In genomic region chr2:90039093-90039492, GRCh38 we compare ENCODE assay signal across 7 cellular contexts.
DNase-seq lines count a peak whose midpoint lies in the region; ATAC-seq, FAIRE-seq and TF ChIP-seq lines count a peak whose summit lies in the region.
"Not testable (repeated sequence)": the region's sequence is repeated elsewhere in the genome, so short reads cannot be mapped to it uniquely, and the experiment has no call there.

No MANE protein-coding gene starts in this region.

- not testable (repeated sequence) for H3K36me3 Mint-ChIP-seq in memory B cell

- not testable (repeated sequence) for H3K4me3 ChIP-seq in A673 (ENCODE audit: low read depth, low read length, poor library complexity, severe bottlenecking); H7 (ENCODE audit: insufficient read depth, low read depth, low read length); MG63; OCI-LY7 (ENCODE audit: low read depth, low read length, poor library complexity, severe bottlenecking)

- CTCF ChIA-PET in A673 (lab: Charles Lee); OCI-LY7 (lab: Charles Lee; ENCODE audit: unreplicated experiment): not testable (repeated sequence)

- H3K4me2 ChIP-seq in OCI-LY7 (ENCODE audit: low read length), result peak overlapping the region; percentile 10; the same call in 1 of the 2 replicates

- not testable (repeated sequence) for H4K20me1 ChIP-seq in OCI-LY7 (ENCODE audit: insufficient read depth, low read length)

- not testable (repeated sequence) for H3K4me3 Mint-ChIP-seq in memory B cell

- not testable (repeated sequence) for H3K27me3 ChIP-seq in A673 (replicated peaks; ENCODE audit: insufficient read depth, low read depth, low read length, poor library complexity); H7 (ENCODE audit: control insufficient read depth, insufficient read depth, low read length); MG63

- POLR2A ChIA-PET in A673 (lab: Charles Lee; ENCODE audit: low non-redundant PET); OCI-LY7 (lab: Charles Lee): not testable (repeated sequence)

- ATAC-seq in memory B cell (ENCODE audit: low read depth), result peak; percentile 38

- peak; percentile 24 for DNase-seq in A673 (ENCODE audit: low spot score)
- DNase-seq in Daoy (ENCODE audit: low read depth), result peak; percentile 19
- peak; percentile 2 for DNase-seq in H7
- peak; percentile 17 for DNase-seq in MG63
- DNase-seq in OCI-LY7 (ENCODE audit: low spot score); memory B cell (ENCODE audit: low spot score in 2 of 2); urothelium cell line (ENCODE audit: low spot score): not testable (repeated sequence)

- H3K4me1 Mint-ChIP-seq in memory B cell, result not testable (repeated sequence)

- not testable (repeated sequence) for H3K79me2 ChIP-seq in OCI-LY7 (ENCODE audit: insufficient read depth, low read depth, low read length)

- not testable (repeated sequence) for H3K36me3 ChIP-seq in A673 (ENCODE audit: insufficient read depth, low read length, poor library complexity, severe bottlenecking); H7 (replicated peaks; ENCODE audit: control insufficient read depth, insufficient read depth, low read length); MG63; OCI-LY7 (ENCODE audit: insufficient read depth, low read length)

- H3K27me3 Mint-ChIP-seq in memory B cell, result not testable (repeated sequence)

- not testable (repeated sequence) for H3K9me2 ChIP-seq in OCI-LY7 (ENCODE audit: insufficient read depth, low read length)

- not testable (repeated sequence) for H3K9me3 ChIP-seq in A673 (ENCODE audit: low read depth, low read length, poor library complexity, severe bottlenecking); MG63; OCI-LY7 (ENCODE audit: low read length)

- H3K4me1 ChIP-seq in A673 (ENCODE audit: insufficient read depth, low read length, poor library complexity, severe bottlenecking), result not testable (repeated sequence)
- peaks cover 29% of the 10 kb centered on the region for H3K4me1 ChIP-seq in OCI-LY7 (ENCODE audit: insufficient read depth, low read length, poor library complexity, severe bottlenecking)

- H3K27ac Mint-ChIP-seq in memory B cell, result not testable (repeated sequence)

- intact Hi-C loops in A673 (cut with micrococcal nuclease; ENCODE audit: unreplicated experiment), result not testable (repeated sequence)
- intact Hi-C loops in OCI-LY7 (cut with micrococcal nuclease; ENCODE audit: unreplicated experiment), result loop anchor here (5.0 to 10.0 kb wide), 2 partner anchors 136 to 198 kb away; no protein-coding TSS in a partner anchor

- not testable (repeated sequence) for BruUV-seq in A673 (replicated peaks; lab: Mats Ljungman, UMichigan); OCI-LY7 (replicated peaks; lab: Mats Ljungman, UMichigan)

- peak; percentile 56 for FAIRE-seq in urothelium cell line (lab: Jason Lieb, UNC)

- H3K9me3 Mint-ChIP-seq in memory B cell, result not testable (repeated sequence)

- not testable (repeated sequence) for TF ChIP-seq CTCF in A673 (conservative IDR thresholded peaks at IDR 0.05; ENCODE audit: low read depth, low read length); OCI-LY7 (conservative IDR thresholded peaks at IDR 0.05; ENCODE audit: low read length)

- H2AFZ ChIP-seq in OCI-LY7 (ENCODE audit: low read length), result peak overlapping the region; percentile 69; the same call in 1 of the 2 replicates

- H3K27ac ChIP-seq in A673 (ENCODE audit: low read depth, low read length, poor library complexity, severe bottlenecking); OCI-LY7 (ENCODE audit: low read depth, low read length, poor library complexity, severe bottlenecking): not testable (repeated sequence)
